Comparison of ENCODE assay signal across 16 cellular contexts in genomic region chr5:54703568-54704255, GRCh38.
A peak's percentile ranks its signal among the peaks of the same experiment; 100 is the strongest.
DNase-seq lines count a peak whose midpoint lies in the region; ATAC-seq and TF ChIP-seq lines count a peak whose summit lies in the region.
"Had no signal": no experiment of that assay in that cellular context is flagged by ENCODE, and none has a peak within 500 bp of the region (broad histone marks: within the 10 kb centered on the region; RNA-seq: fewer than 3 reads in every experiment).

No MANE protein-coding gene starts in this region.

- H3K9ac ChIP-seq in PC-3 (ENCODE audit: low read length) = no peak overlapping the region

- H3K27ac ChIP-seq in AG04450 (ENCODE audit: low read depth, low read length) (peak overlapping the region; percentile 71), PC-3 (ENCODE audit: low read length) (peak overlapping the region; percentile 58), cardiac muscle cell (peak overlapping the region; percentile 24)

- H3F3A ChIP-seq in PC-3 (ENCODE audit: low read length, unreplicated experiment) = no peaks in the 10 kb centered on the region

- H3K36me3 Mint-ChIP-seq in osteocyte (ENCODE audit: unreplicated experiment) = no peaks in the 10 kb centered on the region

- H3K9me2 ChIP-seq in PC-3 (replicated peaks; ENCODE audit: low read length) = no peaks in the 10 kb centered on the region

- no peaks in the 10 kb centered on the region for H3K9me3 ChIP-seq in AG04450 (ENCODE audit: control insufficient read depth, insufficient read depth, low read length)
- H3K9me3 ChIP-seq in PC-3 (ENCODE audit: low read length) = no peaks in the 10 kb centered on the region
- H3K9me3 ChIP-seq in cardiac muscle cell (ENCODE audit: low read depth) = no peaks in the 10 kb centered on the region
- H3K9me3 ChIP-seq: tibial nerve had no signal

- ATAC-seq in PC-3 (no peak), HG02798 (IDR thresholded peaks at IDR 0.05; ENCODE audit: poor library complexity, unreplicated experiment) (no peak), GM18517 (IDR thresholded peaks at IDR 0.05; ENCODE audit: unreplicated experiment) (no peak), HG02884 (IDR thresholded peaks at IDR 0.05; ENCODE audit: unreplicated experiment) (no peak)

- no peaks in the 10 kb centered on the region for H4K20me1 ChIP-seq in PC-3 (ENCODE audit: low read length)

- no peak overlapping the region for H2AFZ ChIP-seq in PC-3 (ENCODE audit: low read length)

- H3K27me3 Mint-ChIP-seq in osteocyte (ENCODE audit: unreplicated experiment) = no peaks in the 10 kb centered on the region

- POLR2A ChIA-PET in AG04450 (lab: Yijun Ruan, JAX) = interaction anchor here (1.3 to 1.5 kb wide), 2 partner anchors 16 to 41 kb away, joined by 5 to 7 read pairs; no protein-coding TSS in a partner anchor
- POLR2A ChIA-PET in PC-3 (lab: Charles Lee; ENCODE audit: unreplicated experiment) = interaction anchor here (0.7 kb wide), 1 partner anchor 84 kb away, joined by 4 read pairs; no protein-coding TSS in a partner anchor

- CTCF ChIA-PET in AG04450 (lab: Charles Lee) (interaction anchor here (0.9 to 1.5 kb wide), 4 partner anchors 41 to 203 kb away, joined by 4 to 5 read pairs (median 4); no protein-coding TSS in a partner anchor), PC-3 (lab: Charles Lee) (no interaction called here)

- H3K36me3 ChIP-seq in PC-3 (ENCODE audit: low read depth, low read length) (no peaks in the 10 kb centered on the region), cardiac muscle cell (no peaks in the 10 kb centered on the region)
- H3K36me3 ChIP-seq: tibial nerve had no signal

- peak overlapping the region; percentile 43 for H3K4me2 ChIP-seq in PC-3 (ENCODE audit: low read length)

- H3K27me3 ChIP-seq in AG04450 (ENCODE audit: control insufficient read depth, insufficient read depth, low read length) = no peaks in the 10 kb centered on the region
- H3K27me3 ChIP-seq in PC-3 (ENCODE audit: low read length) = no peaks in the 10 kb centered on the region
- H3K27me3 ChIP-seq in cardiac muscle cell = no peaks in the 10 kb centered on the region
- H3K27me3 ChIP-seq: tibial nerve had no signal

- DNase-seq in AG04450 (ENCODE audit: low read depth, low spot score) = no peak
- DNase-seq in PC-3 = no peak
- no peak for DNase-seq in cardiac muscle cell (ENCODE audit: low read depth in 1 of 2, low spot score in 1 of 2)
- no peak for DNase-seq in osteocyte (ENCODE audit: extremely low spot score, unreplicated experiment)
- no peak for DNase-seq in HCEC 1CT
- DNase-seq: activated CD4-positive, alpha-beta T cell treated with anti-CD3 and anti-CD28 coated beads, Interleukin-2, amount 10 ng/mL, durations not matched to agents 7 days and 5 days; activated T-cell treated with anti-CD3 and anti-CD28 coated beads, Interleukin-2, amount 50 U/mL, for 48 hours; DMS79 treated with DMSO at 0.1 percent for 48 hours; effector CD4-positive, alpha-beta T cell; KG1; NCI-H1694; NCI-H526 treated with DMSO at 0.1 percent for 48 hours had no signal

- no TSS peak for BruUV-seq in PC-3 (replicated peaks; lab: Mats Ljungman, UMichigan)

- H3K4me3 ChIP-seq in AG04450 (ENCODE audit: low read depth, low read length) (no peak overlapping the region), PC-3 (ENCODE audit: low read length) (no peak overlapping the region), cardiac muscle cell (no peak overlapping the region)
- H3K4me3 ChIP-seq: tibial nerve had no signal

- H3K27ac Mint-ChIP-seq in osteocyte (ENCODE audit: unreplicated experiment) = peak overlapping the region; percentile 51
- H3K27ac Mint-ChIP-seq: activated CD4-positive, alpha-beta T cell treated with anti-CD3 and anti-CD28 coated beads, Interleukin-2, amount 10 ng/mL, durations not matched to agents 7 days and 5 days had no signal

- H3K4me3 Mint-ChIP-seq in osteocyte (ENCODE audit: unreplicated experiment) = no peak overlapping the region
- H3K4me3 Mint-ChIP-seq: activated CD4-positive, alpha-beta T cell treated with anti-CD3 and anti-CD28 coated beads, Interleukin-2, amount 10 ng/mL, durations not matched to agents 7 days and 5 days had no signal

- H3K9me3 Mint-ChIP-seq in osteocyte (ENCODE audit: unreplicated experiment) = no peaks in the 10 kb centered on the region
- H3K9me3 Mint-ChIP-seq: activated CD4-positive, alpha-beta T cell treated with anti-CD3 and anti-CD28 coated beads, Interleukin-2, amount 10 ng/mL, durations not matched to agents 7 days and 5 days had no signal

- H3K4me1 Mint-ChIP-seq in osteocyte (ENCODE audit: unreplicated experiment) = peaks cover 36% of the 10 kb centered on the region

- TF ChIP-seq CTCF in AG04450 (IDR thresholded peaks at IDR 0.05; ENCODE audit: low read depth, low read length) = no peak
- no peak for TF ChIP-seq CTCF in PC-3 (conservative IDR thresholded peaks at IDR 0.05; ENCODE audit: low read depth, low read length)
- no peak for TF ChIP-seq CTCF in cardiac muscle cell (IDR thresholded peaks at IDR 0.05; ENCODE audit: low read depth, low read length)
- no peak for TF ChIP-seq CTCF in osteocyte (IDR thresholded peaks at IDR 0.05)

- H3K79me2 ChIP-seq in PC-3 (ENCODE audit: low read length) = no peaks in the 10 kb centered on the region

- intact Hi-C loops in PC-3 (cut with micrococcal nuclease) = loop anchor here (5.0 to 10.0 kb wide), 2 partner anchors 39 to 179 kb away; no protein-coding TSS in a partner anchor

- H3K4me1 ChIP-seq in PC-3 (ENCODE audit: insufficient read depth, low read length) (peaks cover 42% of the 10 kb centered on the region), cardiac muscle cell (ENCODE audit: low read depth) (peaks cover 36% of the 10 kb centered on the region)
